Comparison of ENCODE assay signal across 10 cellular contexts in genomic region chr9:21413089-21414023, GRCh38. TPM values are rescaled to one million over a fixed set of nuclear protein-coding genes. Genes with fewer than 3 reads are reported as not detected.
DNase-seq lines count a peak whose midpoint lies in the region; ATAC-seq and TF ChIP-seq lines count a peak whose summit lies in the region.
"Had no signal": no experiment of that assay in that cellular context is flagged by ENCODE, and none has a peak within 500 bp of the region (broad histone marks: within the 10 kb centered on the region; RNA-seq: fewer than 3 reads in every experiment).

No MANE protein-coding gene starts in this region.

- H3F3A ChIP-seq in GM23338 (replicated peaks; ENCODE audit: low read depth), result no peaks in the 10 kb centered on the region

- no peak overlapping the region for H3K27ac ChIP-seq in GM23338 (ENCODE audit: low read depth)
- H3K27ac ChIP-seq in psoas muscle, result no peak overlapping the region
- H3K27ac ChIP-seq in tibial nerve, result no peak overlapping the region

- intact Hi-C loops in mucosa of descending colon (cut with DNase I, micrococcal nuclease) (no loop called here), psoas muscle (cut with DNase I) (loop anchor here in 1 of 2 donors (2.0 kb wide), 1 partner anchor 19 kb away; no protein-coding TSS in a partner anchor)

- H3K36me3 ChIP-seq in GM23338 (ENCODE audit: insufficient read depth), result no peaks in the 10 kb centered on the region
- H3K36me3 ChIP-seq in mucosa of descending colon (ENCODE audit: low read depth), result no peaks in the 10 kb centered on the region
- no peaks in the 10 kb centered on the region for H3K36me3 ChIP-seq in psoas muscle (ENCODE audit: insufficient read depth in 1 of 2, low read depth in 1 of 2)
- H3K36me3 ChIP-seq in tibial nerve, result no peaks in the 10 kb centered on the region

- no peaks in the 10 kb centered on the region for H3K27me3 Mint-ChIP-seq in GM23338 (ENCODE audit: insufficient read depth, low read depth, poor library complexity)
- no peaks in the 10 kb centered on the region; the same call in 1 of the 2 replicates for H3K27me3 Mint-ChIP-seq in WTC11 (ENCODE audit: low read depth)

- no peak overlapping the region for H3K4me2 ChIP-seq in GM23338

- CTCF ChIA-PET in WTC11 (lab: Charles Lee), result interaction anchor here (0.6 to 1.8 kb wide), 5 partner anchors 10 to 41 kb away, joined by 3 to 6 read pairs (median 5); no protein-coding TSS in a partner anchor

- H3K9me3 ChIP-seq in mucosa of descending colon (no peaks in the 10 kb centered on the region), psoas muscle (no peaks in the 10 kb centered on the region), tibial nerve (no peaks in the 10 kb centered on the region)

- H3K79me2 ChIP-seq in GM23338 (replicated peaks; ENCODE audit: insufficient read depth), result no peaks in the 10 kb centered on the region

- no peak overlapping the region for H3K4me3 ChIP-seq in GM23338
- no peak overlapping the region for H3K4me3 ChIP-seq in mucosa of descending colon
- H3K4me3 ChIP-seq in psoas muscle, result no peak overlapping the region
- no peak overlapping the region for H3K4me3 ChIP-seq in tibial nerve

- H3K36me3 Mint-ChIP-seq in GM23338 (ENCODE audit: low read depth) (no peaks in the 10 kb centered on the region), WTC11 (no peaks in the 10 kb centered on the region)

- TF ChIP-seq EP300 in tibial nerve (IDR thresholded peaks at IDR 0.05), result no peak

- peak; percentile 26 for DNase-seq in ELR (ENCODE audit: low read depth)
- DNase-seq in GM23338 (ENCODE audit: low spot score), result peak; percentile 54
- no peak for DNase-seq in WTC11 (ENCODE audit: low spot score)
- DNase-seq in mucosa of descending colon, result peak in 2 of 3 donors; percentile 20 to 40
- no peak for DNase-seq in mucosa of gallbladder (ENCODE audit: low spot score)
- DNase-seq in T-helper 9 cell, result no peak
- no peak for DNase-seq in psoas muscle
- DNase-seq in tibial nerve (ENCODE audit: low spot score in 2 of 2), result no peak
- DNase-seq: amniotic stem cell; stimulated activated CD4-positive, alpha-beta T cell treated with anti-CD3 and anti-CD28 coated beads, Interleukin-12 subunit alpha, Interleukin-12 subunit beta, amount 100 ng/mL, for 4 hours had no signal

- TF ChIP-seq CTCF in GM23338 (conservative IDR thresholded peaks at IDR 0.05; ENCODE audit: low read depth in 2 of 2) (peak; percentile 54 to 68), WTC11 (IDR thresholded peaks at IDR 0.05) (peak; percentile 10; the same call in 1 of the 2 replicates), mucosa of descending colon (IDR thresholded peaks at IDR 0.05) (peak; percentile 19), psoas muscle (IDR thresholded peaks at IDR 0.05) (no peak), tibial nerve (IDR thresholded peaks at IDR 0.05) (no peak)

- H3K27ac Mint-ChIP-seq in GM23338 (no peak overlapping the region), WTC11 (no peak overlapping the region)

- no peak for TF ChIP-seq POLR2A in tibial nerve (IDR thresholded peaks at IDR 0.05)

- no peak overlapping the region for H3K4me3 Mint-ChIP-seq in GM23338
- H3K4me3 Mint-ChIP-seq in WTC11, result no peak overlapping the region

- no peaks in the 10 kb centered on the region for H4K20me1 ChIP-seq in GM23338 (replicated peaks; ENCODE audit: insufficient read depth)

- H3K27me3 ChIP-seq in GM23338 (ENCODE audit: insufficient read depth), result no peaks in the 10 kb centered on the region
- peaks cover 0 to 4% (median 0%) of the 10 kb centered on the region in 3 donors for H3K27me3 ChIP-seq in psoas muscle (ENCODE audit: insufficient read depth in 3 of 3, low read length in 2 of 3)
- H3K27me3 ChIP-seq in tibial nerve, result no peaks in the 10 kb centered on the region

- no peaks in the 10 kb centered on the region for H3K9me2 ChIP-seq in GM23338 (ENCODE audit: insufficient read depth)

- H2AFZ ChIP-seq in GM23338, result peak overlapping the region; percentile 56

- no peaks in the 10 kb centered on the region; the same call in 1 of the 3 replicates for H3K4me1 Mint-ChIP-seq in GM23338
- H3K4me1 Mint-ChIP-seq in WTC11, result no peaks in the 10 kb centered on the region

- POLR2A ChIA-PET in WTC11 (lab: Charles Lee), result no interaction called here

- 64 to 73% (median 65%) methylated on average over 9 of the region's 9 CpGs for WGBS in psoas muscle, 3 donors
- 62 to 66% methylated on average over 8 to 9 of the region's 9 CpGs for WGBS in tibial nerve, 2 donors

- H3K9me3 Mint-ChIP-seq in GM23338, result no peaks in the 10 kb centered on the region
- H3K9me3 Mint-ChIP-seq in WTC11, result no peaks in the 10 kb centered on the region

- no peaks in the 10 kb centered on the region for H3K4me1 ChIP-seq in GM23338 (ENCODE audit: insufficient read depth)
- H3K4me1 ChIP-seq in mucosa of descending colon (ENCODE audit: low read depth), result peaks cover 3% of the 10 kb centered on the region
- no peaks in the 10 kb centered on the region for H3K4me1 ChIP-seq in psoas muscle
- no peaks in the 10 kb centered on the region for H3K4me1 ChIP-seq in tibial nerve

- ATAC-seq in GM23338 (peak; percentile 93), WTC11 (peak; percentile 92), mucosa of descending colon (peak; percentile 69), psoas muscle (no peak)

TF ChIP-seq in GM23338, 12 proteins besides CTCF, POLR2A, EP300 and RAD21 (continues in another document):
- TF ChIP-seq ZNF114 (CRISPR knock-in tag; IDR thresholded peaks at IDR 0.05) (no peak), CREB1 (CRISPR knock-in tag; IDR thresholded peaks at IDR 0.05; ENCODE audit: low read depth) (no peak), STAT1 (IDR thresholded peaks at IDR 0.05; ENCODE audit: unreplicated experiment) (no peak)

TF ChIP-seq in WTC11, 78 proteins besides CTCF, POLR2A, EP300 and RAD21 (continues in another document):
- TF ChIP-seq FOXP1 (CRISPR knock-in tag; IDR thresholded peaks at IDR 0.05; ENCODE audit: borderline replicate concordance), result no peak
- TF ChIP-seq NR1H2 (CRISPR knock-in tag; IDR thresholded peaks at IDR 0.05), result no peak
- TF ChIP-seq, protein P1, sequence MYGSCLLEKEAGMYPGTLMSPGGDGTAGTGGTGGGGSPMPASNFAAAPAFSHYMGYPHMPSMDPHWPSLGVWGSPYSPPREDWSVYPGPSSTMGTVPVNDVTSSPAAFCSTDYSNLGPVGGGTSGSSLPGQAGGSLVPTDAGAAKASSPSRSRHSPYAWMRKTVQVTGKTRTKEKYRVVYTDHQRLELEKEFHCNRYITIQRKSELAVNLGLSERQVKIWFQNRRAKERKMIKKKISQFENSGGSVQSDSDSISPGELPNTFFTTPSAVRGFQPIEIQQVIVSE (CRISPR knock-in tag; IDR thresholded peaks at IDR 0.05; ENCODE audit: borderline replicate concordance), result no peak
- TF ChIP-seq CREB1 (CRISPR knock-in tag; IDR thresholded peaks at IDR 0.05), result no peak
- TF ChIP-seq, protein P2, sequence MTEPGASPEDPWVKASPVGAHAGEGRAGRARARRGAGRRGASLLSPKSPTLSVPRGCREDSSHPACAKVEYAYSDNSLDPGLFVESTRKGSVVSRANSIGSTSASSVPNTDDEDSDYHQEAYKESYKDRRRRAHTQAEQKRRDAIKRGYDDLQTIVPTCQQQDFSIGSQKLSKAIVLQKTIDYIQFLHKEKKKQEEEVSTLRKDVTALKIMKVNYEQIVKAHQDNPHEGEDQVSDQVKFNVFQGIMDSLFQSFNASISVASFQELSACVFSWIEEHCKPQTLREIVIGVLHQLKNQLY (CRISPR knock-in tag; IDR thresholded peaks at IDR 0.05), result no peak
- no peak for TF ChIP-seq ZNF671 (CRISPR knock-in tag; IDR thresholded peaks at IDR 0.05)
- TF ChIP-seq, protein P3, sequence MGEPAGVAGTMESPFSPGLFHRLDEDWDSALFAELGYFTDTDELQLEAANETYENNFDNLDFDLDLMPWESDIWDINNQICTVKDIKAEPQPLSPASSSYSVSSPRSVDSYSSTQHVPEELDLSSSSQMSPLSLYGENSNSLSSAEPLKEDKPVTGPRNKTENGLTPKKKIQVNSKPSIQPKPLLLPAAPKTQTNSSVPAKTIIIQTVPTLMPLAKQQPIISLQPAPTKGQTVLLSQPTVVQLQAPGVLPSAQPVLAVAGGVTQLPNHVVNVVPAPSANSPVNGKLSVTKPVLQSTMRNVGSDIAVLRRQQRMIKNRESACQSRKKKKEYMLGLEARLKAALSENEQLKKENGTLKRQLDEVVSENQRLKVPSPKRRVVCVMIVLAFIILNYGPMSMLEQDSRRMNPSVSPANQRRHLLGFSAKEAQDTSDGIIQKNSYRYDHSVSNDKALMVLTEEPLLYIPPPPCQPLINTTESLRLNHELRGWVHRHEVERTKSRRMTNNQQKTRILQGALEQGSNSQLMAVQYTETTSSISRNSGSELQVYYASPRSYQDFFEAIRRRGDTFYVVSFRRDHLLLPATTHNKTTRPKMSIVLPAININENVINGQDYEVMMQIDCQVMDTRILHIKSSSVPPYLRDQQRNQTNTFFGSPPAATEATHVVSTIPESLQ (CRISPR knock-in tag; IDR thresholded peaks at IDR 0.05), result no peak
- TF ChIP-seq ZNF396 (CRISPR knock-in tag; IDR thresholded peaks at IDR 0.05; ENCODE audit: borderline replicate concordance), result no peak

RNA-seq across cellular contexts. Expression of gene IFNA8, which starts 4.4 kb away (rescaled TPM):
- not detected in 2 replicates for total RNA-seq in GM23338 (2014; rRNA removed; shearing (Covaris generic))
- not detected in 2 replicates for polyA plus RNA-seq in GM23338 (2016; fragmentation: Nextera tagmentation; extraction: Ambion mirVana)
- total RNA-seq in WTC11 (2021), result not detected in 3 replicates
- total RNA-seq in mucosa of descending colon, result not detected
- not detected for total RNA-seq in mucosa of gallbladder
- total RNA-seq in psoas muscle, result not detected
- polyA plus RNA-seq in psoas muscle, result not detected
- total RNA-seq in tibial nerve, result not detected

RNA-seq across cellular contexts. Expression of gene IFNA1, which starts 26.9 kb away (rescaled TPM):
- total RNA-seq in GM23338 (2014; rRNA removed; shearing (Covaris generic)), result not detected in 2 replicates
- not detected in 2 replicates for polyA plus RNA-seq in GM23338 (2016; fragmentation: Nextera tagmentation; extraction: Ambion mirVana)
- total RNA-seq in WTC11 (2021), result not detected in 3 replicates
- not detected for total RNA-seq in mucosa of descending colon
- total RNA-seq in mucosa of gallbladder, result not detected
- not detected for total RNA-seq in psoas muscle
- polyA plus RNA-seq in psoas muscle, result not detected
- total RNA-seq in tibial nerve, result not detected

RNA-seq across cellular contexts. Expression of gene IFNA2, which starts 28.2 kb away (rescaled TPM):
- total RNA-seq in GM23338 (2014; rRNA removed; shearing (Covaris generic)), result not detected in 2 replicates
- polyA plus RNA-seq in GM23338 (2016; fragmentation: Nextera tagmentation; extraction: Ambion mirVana), result not detected in 2 replicates
- total RNA-seq in WTC11 (2021), result not detected in 3 replicates
- total RNA-seq in mucosa of descending colon, result not detected
- total RNA-seq in mucosa of gallbladder, result not detected
- total RNA-seq in psoas muscle, result not detected
- not detected for polyA plus RNA-seq in psoas muscle
- not detected for total RNA-seq in tibial nerve

RNA-seq across cellular contexts. Expression of gene IFNA13, which starts 45.5 kb away (rescaled TPM):
- not detected in 2 replicates for total RNA-seq in GM23338 (2014; rRNA removed; shearing (Covaris generic))
- polyA plus RNA-seq in GM23338 (2016; fragmentation: Nextera tagmentation; extraction: Ambion mirVana) (not detected in 2 replicates), psoas muscle (not detected)
- total RNA-seq in WTC11 (2021) (not detected in 3 replicates), mucosa of descending colon (not detected), mucosa of gallbladder (not detected), psoas muscle (not detected), tibial nerve (not detected)

Comparison
In these comparisons a context has a peak if more than half of its experiments do, and no peak if none do; other contexts are left out.
1. DNase-seq: peak in ELR (single experiment), GM23338 (single experiment) and mucosa of descending colon (2 of 3); none in WTC11 (single experiment), mucosa of gallbladder (single experiment), T-helper 9 cell (single experiment), psoas muscle (0 of 2) and tibial nerve (0 of 2).
2. ATAC-seq: peak in GM23338 (single experiment), WTC11 (single experiment) and mucosa of descending colon (single experiment); none in psoas muscle (0 of 4).
3. CTCF ChIP-seq: peak in GM23338 (2 of 2), WTC11 (single experiment) and mucosa of descending colon (single experiment); none in psoas muscle (single experiment) and tibial nerve (0 of 5).